In the genomic region with DNA sequence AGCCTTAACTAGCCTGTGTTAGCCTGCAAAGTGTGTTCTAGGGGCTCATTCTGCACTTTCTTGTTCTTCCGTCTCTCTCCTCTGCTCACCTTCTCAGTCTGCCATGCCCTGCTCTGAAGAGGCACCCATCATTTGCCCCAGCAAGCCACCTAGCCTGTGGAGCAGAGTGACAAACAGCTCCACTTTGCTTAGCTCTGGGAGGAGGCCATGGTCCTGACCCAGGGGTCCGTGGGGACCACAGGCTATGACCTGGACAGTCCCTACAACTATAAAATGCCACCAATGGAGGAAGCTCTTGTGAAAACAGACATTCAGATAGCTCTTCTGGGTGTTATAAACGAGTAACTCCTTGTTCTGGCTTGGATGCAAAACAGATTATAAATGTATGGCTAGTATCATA, we compare ENCODE assay signal across 28 cellular contexts.
"Had no signal": no experiment of that assay in that cellular context is flagged by ENCODE, and none has a peak within 500 bp of the region (broad histone marks: within the 10 kb centered on the region; RNA-seq: fewer than 3 reads in every experiment).

No MANE protein-coding gene starts in this region.

- H3K4me1 ChIP-seq: stomach, suprapubic skin, testis, thyroid gland, tibial artery, tibial nerve, transverse colon, upper lobe of left lung, upper lobe of right lung, uterus, vagina had no signal

- H3K4me3 Mint-ChIP-seq: stimulated activated effector memory CD8-positive, alpha-beta T cell treated with anti-CD3 and anti-CD28 coated beads, Interleukin-12 subunit alpha, Interleukin-12 subunit beta, amount 100 ng/mL, for 72 hours; stimulated activated memory B cell treated with anti-CD40 and anti-IgM and Interleukin-4, amounts not matched to agents 10 μg/mL and 1 μg/mL and 100 μg/mL, for 72 hours; stimulated activated naive B cell treated with anti-CD40 and anti-IgM and Interleukin-4, amounts not matched to agents 10 μg/mL and 1 μg/mL and 100 μg/mL, for 72 hours; stimulated activated naive CD8-positive, alpha-beta T cell treated with anti-CD3 and anti-CD28 coated beads, Interleukin-15, amount 100 ng/mL, for 72 hours; stimulated activated naive CD8-positive, alpha-beta T cell treated with anti-CD3 and anti-CD28 coated beads, Interleukin-15, Interleukin-2, amounts not matched to agents 100 ng/mL and 50 ng/mL, for 24 hours; type B pancreatic cell had no signal

- H3K27me3 Mint-ChIP-seq: stimulated activated memory B cell treated with anti-CD40 and anti-IgM and Interleukin-4, amounts not matched to agents 10 μg/mL and 1 μg/mL and 100 μg/mL, for 72 hours; stimulated activated naive B cell treated with anti-CD40 and anti-IgM and Interleukin-4, amounts not matched to agents 10 μg/mL and 1 μg/mL and 100 μg/mL, for 72 hours; stimulated activated naive CD8-positive, alpha-beta T cell treated with anti-CD3 and anti-CD28 coated beads, Interleukin-15, amount 100 ng/mL, for 72 hours; stimulated activated naive CD8-positive, alpha-beta T cell treated with anti-CD3 and anti-CD28 coated beads, Interleukin-15, Interleukin-2, amounts not matched to agents 100 ng/mL and 50 ng/mL, for 24 hours; type B pancreatic cell had no signal

- H3K27ac ChIP-seq: stomach, suprapubic skin, testis, thoracic aorta, thyroid gland, tibial artery, tibial nerve, transverse colon, upper lobe of left lung, upper lobe of right lung, uterus, vagina had no signal

- H3K9me3 Mint-ChIP-seq: type B pancreatic cell had no signal

- H3K4me3 ChIP-seq: stomach, suprapubic skin, testis, thoracic aorta, thyroid gland, tibial artery, tibial nerve, transverse colon, upper lobe of left lung, upper lobe of right lung, uterus, vagina had no signal

- H3K4me1 Mint-ChIP-seq: stimulated activated effector memory CD8-positive, alpha-beta T cell treated with anti-CD3 and anti-CD28 coated beads, Interleukin-12 subunit alpha, Interleukin-12 subunit beta, amount 100 ng/mL, for 72 hours; stimulated activated memory B cell treated with anti-CD40 and anti-IgM and Interleukin-4, amounts not matched to agents 10 μg/mL and 1 μg/mL and 100 μg/mL, for 72 hours; stimulated activated naive B cell treated with anti-CD40 and anti-IgM and Interleukin-4, amounts not matched to agents 10 μg/mL and 1 μg/mL and 100 μg/mL, for 72 hours; stimulated activated naive CD8-positive, alpha-beta T cell treated with anti-CD3 and anti-CD28 coated beads, Interleukin-15, amount 100 ng/mL, for 72 hours had no signal

- H3K36me3 Mint-ChIP-seq: stimulated activated effector memory CD8-positive, alpha-beta T cell treated with anti-CD3 and anti-CD28 coated beads, Interleukin-12 subunit alpha, Interleukin-12 subunit beta, amount 100 ng/mL, for 72 hours; stimulated activated memory B cell treated with anti-CD40 and anti-IgM and Interleukin-4, amounts not matched to agents 10 μg/mL and 1 μg/mL and 100 μg/mL, for 72 hours; stimulated activated naive B cell treated with anti-CD40 and anti-IgM and Interleukin-4, amounts not matched to agents 10 μg/mL and 1 μg/mL and 100 μg/mL, for 72 hours; type B pancreatic cell had no signal

- H3K27ac Mint-ChIP-seq: stimulated activated effector memory CD8-positive, alpha-beta T cell treated with anti-CD3 and anti-CD28 coated beads, Interleukin-12 subunit alpha, Interleukin-12 subunit beta, amount 100 ng/mL, for 72 hours; stimulated activated memory B cell treated with anti-CD40 and anti-IgM and Interleukin-4, amounts not matched to agents 10 μg/mL and 1 μg/mL and 100 μg/mL, for 72 hours; stimulated activated naive B cell treated with anti-CD40 and anti-IgM and Interleukin-4, amounts not matched to agents 10 μg/mL and 1 μg/mL and 100 μg/mL, for 72 hours; stimulated activated naive CD8-positive, alpha-beta T cell treated with anti-CD3 and anti-CD28 coated beads, Interleukin-15, amount 100 ng/mL, for 72 hours; stimulated activated naive CD8-positive, alpha-beta T cell treated with anti-CD3 and anti-CD28 coated beads, Interleukin-15, Interleukin-2, amounts not matched to agents 100 ng/mL and 50 ng/mL, for 24 hours; type B pancreatic cell had no signal

- FAIRE-seq: urothelium cell line had no signal

- H3K36me3 ChIP-seq: stomach, suprapubic skin, thoracic aorta, thyroid gland, tibial artery, tibial nerve, transverse colon, upper lobe of left lung, upper lobe of right lung, uterus, vagina had no signal

- H3K9me3 ChIP-seq: suprapubic skin, testis, thoracic aorta, thyroid gland, tibial artery, tibial nerve, transverse colon, upper lobe of left lung, upper lobe of right lung, uterus, vagina had no signal

- DNase-seq: stimulated activated CD4-positive, alpha-beta T cell treated with anti-CD3 and anti-CD28 coated beads, Interleukin-2, amount 100 ng/mL, for 48 hours; stimulated activated CD4-positive, alpha-beta T cell treated with anti-CD3 and anti-CD28 coated beads, Interleukin-4, amount 100 ng/mL, for 1 hour; stimulated activated CD4-positive, alpha-beta T cell treated with anti-CD3 and anti-CD28 coated beads, Interleukin-4, amount 100 ng/mL, for 24 hours; stimulated activated CD4-positive, alpha-beta T cell treated with anti-CD3 and anti-CD28 coated beads, Interleukin-4, amount 100 ng/mL, for 4 hours; stimulated activated CD8-positive, alpha-beta memory T cell treated with anti-CD3 and anti-CD28 coated beads, Interleukin-4, amount 100 ng/mL, for 48 hours; stimulated activated naive B cell treated with anti-CD40 and anti-IgM and Interleukin-4, amounts not matched to agents 10 μg/mL and 1 μg/mL and 100 μg/mL, for 72 hours; stimulated activated naive CD4-positive, alpha-beta T cell; stimulated activated naive CD4-positive, alpha-beta T cell treated with Interleukin-2 at 50 U/mL for 16 hours; stimulated activated naive CD8-positive, alpha-beta T cell treated with anti-CD3 and anti-CD28 coated beads, Interleukin-15, amount 100 ng/mL, for 72 hours; stimulated activated naive CD8-positive, alpha-beta T cell treated with anti-CD3 and anti-CD28 coated beads, Interleukin-15, Interleukin-2, amounts not matched to agents 100 U/mL and 50 U/mL, for 24 hours; stomach; substantia nigra; testis; thyroid gland; tibial artery; transverse colon; upper lobe of left lung; upper lobe of right lung; uterus had no signal

- H3K27me3 ChIP-seq: stomach, suprapubic skin, testis, thyroid gland, tibial artery, tibial nerve, transverse colon, upper lobe of left lung, upper lobe of right lung, uterus, vagina had no signal
